In the genomic region with DNA sequence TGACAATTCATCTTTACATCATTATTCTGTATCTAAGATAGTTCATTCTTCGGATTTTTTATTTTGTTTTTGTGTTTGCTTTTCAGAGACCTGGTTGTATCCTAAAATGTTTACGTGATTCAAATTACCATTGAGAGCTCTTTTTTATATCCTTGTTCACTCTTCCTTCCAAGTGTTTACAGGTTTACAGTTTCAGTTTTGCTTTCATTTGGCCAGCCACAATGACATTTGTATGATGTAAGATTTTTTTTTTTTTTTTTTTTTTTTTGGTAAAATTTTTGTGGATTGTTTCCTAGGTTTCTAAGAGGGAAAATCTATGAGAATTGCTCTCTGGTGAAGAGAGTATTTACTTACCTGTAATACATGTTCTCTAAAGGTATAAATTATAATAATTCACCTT, we compare ENCODE assay signal across 12 cellular contexts. TPM values are rescaled to one million over a fixed set of nuclear protein-coding genes. Genes with fewer than 3 reads are reported as not detected.
A peak's percentile ranks its signal among the peaks of the same experiment; 100 is the strongest.
DNase-seq lines count a peak whose midpoint lies in the region; ATAC-seq and TF ChIP-seq lines count a peak whose summit lies in the region.
"Had no signal": no experiment of that assay in that cellular context is flagged by ENCODE, and none has a peak within 500 bp of the region (broad histone marks: within the 10 kb centered on the region; RNA-seq: fewer than 3 reads in every experiment).

No MANE protein-coding gene starts in this region.

- H3K36me3 Mint-ChIP-seq in CD8-positive, alpha-beta memory T cell: peaks cover 0 to 83% (median 26%) of the 10 kb centered on the region in 3 donors

- intact Hi-C loops in left lung (cut with DNase I): no loop called here

- no peaks in the 10 kb centered on the region for H3K9me3 ChIP-seq in CD8-positive, alpha-beta memory T cell (ENCODE audit: low read length)
- H3K9me3 ChIP-seq in MM.1S (replicated peaks; ENCODE audit: insufficient read depth, low read length) (no peaks in the 10 kb centered on the region), left lung (no peaks in the 10 kb centered on the region)
- H3K9me3 ChIP-seq: heart left ventricle had no signal

- peaks cover 16% of the 10 kb centered on the region; the same call in 1 of the 2 replicates for H3F3A ChIP-seq in MM.1S (ENCODE audit: insufficient read depth, low read length)

- peak overlapping the region; percentile 3; the same call in 1 of the 2 replicates for H3K9ac ChIP-seq in MM.1S (ENCODE audit: low read length)

- ATAC-seq in left lung (no peak), GM18505 (IDR thresholded peaks at IDR 0.05; ENCODE audit: unreplicated experiment) (no peak), HG02623 (IDR thresholded peaks at IDR 0.05; ENCODE audit: unreplicated experiment) (no peak)
- ATAC-seq: heart left ventricle had no signal

- peak overlapping the region; percentile 70 to 93 (median 88) for H3K27ac Mint-ChIP-seq in CD8-positive, alpha-beta memory T cell

- no peak overlapping the region for H2AFZ ChIP-seq in MM.1S (ENCODE audit: low read length)

- no peaks in the 10 kb centered on the region for H3K9me3 Mint-ChIP-seq in CD8-positive, alpha-beta memory T cell

- no peaks in the 10 kb centered on the region for H3K27me3 Mint-ChIP-seq in CD8-positive, alpha-beta memory T cell

- peaks cover 21 to 44% (median 29%) of the 10 kb centered on the region in 3 donors for H3K4me1 Mint-ChIP-seq in CD8-positive, alpha-beta memory T cell

- H3K27ac ChIP-seq in CD8-positive, alpha-beta memory T cell (ENCODE audit: low read depth, low read length): no peak overlapping the region
- H3K27ac ChIP-seq in MM.1S (ENCODE audit: low read length): peak overlapping the region; percentile 19; the same call in 1 of the 2 replicates
- peak overlapping the region in 1 of 2 donors; percentile 35 for H3K27ac ChIP-seq in left lung
- H3K27ac ChIP-seq: RWPE1 had no signal

- POLR2A ChIA-PET in CD8-positive, alpha-beta memory T cell (lab: Charles Lee): interaction anchor here (0.6 to 1.0 kb wide), 3 partner anchors 56 to 354 kb away, joined by 8 to 14 read pairs (median 13); no protein-coding TSS in a partner anchor

- TF ChIP-seq CTCF in MM.1S (IDR thresholded peaks at IDR 0.05; ENCODE audit: low read length): no peak
- TF ChIP-seq CTCF in astrocyte of the spinal cord (IDR thresholded peaks at IDR 0.05; ENCODE audit: low read depth, low read length): no peak
- TF ChIP-seq CTCF in left lung (IDR thresholded peaks at IDR 0.05): no peak

- H3K27me3 ChIP-seq in CD8-positive, alpha-beta memory T cell (ENCODE audit: insufficient read depth, low read length, poor library complexity, severe bottlenecking): no peaks in the 10 kb centered on the region
- H3K27me3 ChIP-seq in MM.1S (replicated peaks; ENCODE audit: insufficient read depth, low read length): no peaks in the 10 kb centered on the region
- H3K27me3 ChIP-seq in left lung: no peaks in the 10 kb centered on the region
- H3K27me3 ChIP-seq: heart left ventricle had no signal

- H3K4me3 Mint-ChIP-seq in CD8-positive, alpha-beta memory T cell: peak overlapping the region in 4 of 7 donors; percentile 32 to 54 (median 46)

- DNase-seq in CD8-positive, alpha-beta memory T cell: peak in 1 of 5 donors; percentile 17
- DNase-seq in MM.1S: peak; percentile 48
- DNase-seq in astrocyte of the spinal cord (ENCODE audit: low read depth, low spot score): peak; percentile 6
- peak; percentile 8 to 36 for DNase-seq in lung microvascular endothelial cell (ENCODE audit: low read depth in 2 of 2)
- no peak for DNase-seq in DMS53 (lab: John Stamatoyannopoulos, UW)
- DNase-seq in left lung: no peak
- DNase-seq: activated T-cell treated with anti-CD3 and anti-CD28 coated beads, Interleukin-2, amount 50 U/mL, for 1 hour; heart left ventricle; stimulated activated CD4-positive, alpha-beta T cell treated with anti-CD3 and anti-CD28 coated beads, Interleukin-4, amount 100 ng/mL, for 24 hours had no signal

- CTCF ChIA-PET in CD8-positive, alpha-beta memory T cell (lab: Charles Lee): no interaction called here

- no peaks in the 10 kb centered on the region for H3K4me1 ChIP-seq in CD8-positive, alpha-beta memory T cell (ENCODE audit: insufficient read depth, low read length)
- H3K4me1 ChIP-seq in MM.1S (ENCODE audit: low read length) (peaks cover 14% of the 10 kb centered on the region), left lung (peaks cover 0 to 10% of the 10 kb centered on the region in 2 donors)

- no peak overlapping the region for H3K4me3 ChIP-seq in CD8-positive, alpha-beta memory T cell (ENCODE audit: low read length)
- H3K4me3 ChIP-seq in MM.1S (ENCODE audit: low read length) (no peak overlapping the region), astrocyte of the spinal cord (ENCODE audit: low read depth, low read length) (no peak overlapping the region), left lung (no peak overlapping the region)
- H3K4me3 ChIP-seq: heart left ventricle had no signal

- H4K20me1 ChIP-seq in MM.1S (ENCODE audit: insufficient read depth, low read length): 0 out of 2 replicates have a peak, but pooled peaks cover 5% of the 10 kb centered on the region

- peaks cover 52% of the 10 kb centered on the region for H3K79me2 ChIP-seq in MM.1S (ENCODE audit: low read length)

- in situ Hi-C loops in astrocyte of the spinal cord (cut with HindIII; ENCODE audit: low sequenced_read_pairs): no loop called here

- peaks cover 53% of the 10 kb centered on the region for H3K36me3 ChIP-seq in CD8-positive, alpha-beta memory T cell (ENCODE audit: insufficient read depth, low read length)
- H3K36me3 ChIP-seq in MM.1S (replicated peaks; ENCODE audit: insufficient read depth, low read length) (peaks cover 20% of the 10 kb centered on the region; the same call in 1 of the 2 replicates), left lung (peaks cover 0 to 100% of the 10 kb centered on the region in 2 donors)

- TF ChIP-seq POLR2A in GM18505 (IDR thresholded peaks at IDR 0.05; ENCODE audit: borderline replicate concordance, extremely low read depth, insufficient read depth, insufficient read length): no peak

- H3K9me2 ChIP-seq in MM.1S (replicated peaks; ENCODE audit: insufficient read depth, low read length): no peaks in the 10 kb centered on the region

- H3K4me2 ChIP-seq in MM.1S (ENCODE audit: low read depth, low read length): peak overlapping the region; percentile 27; the same call in 1 of the 2 replicates

RNA-seq across cellular contexts. Expression of a gene that starts 55.0 kb away (rescaled TPM):
- total RNA-seq in CD8-positive, alpha-beta memory T cell: 10 to 100 TPM; 89.8 to 97.2 TPM
- polyA plus RNA-seq in CD8-positive, alpha-beta memory T cell: 40.0 TPM
- total RNA-seq in lung microvascular endothelial cell: 23.5 and 35.9 TPM in 2 replicates
- 100 to 1,000 TPM in 1 of 2 donors, 10 to 100 TPM in 1; 82.2 to 113 TPM for total RNA-seq in left lung

Comparison
In these comparisons a context has a peak if more than half of its experiments do, and no peak if none do; other contexts are left out.
1. DNase-seq: peak in MM.1S (single experiment), astrocyte of the spinal cord (single experiment) and lung microvascular endothelial cell (2 of 2); none in DMS53 (single experiment) and left lung (0 of 2).